2 cellular contexts compared by ENCODE assay signal in genomic region chr1:6358757-6359567, GRCh38.
TF ChIP-seq lines count a peak whose summit lies in the region.

No MANE protein-coding gene starts in this region.

TF ChIP-seq in WTC11, 78 proteins besides CTCF, POLR2A, EP300 and RAD21:
- TF ChIP-seq NFATC4 (CRISPR knock-in tag; IDR thresholded peaks at IDR 0.05), result no peak
- TF ChIP-seq NFYB (CRISPR knock-in tag; conservative IDR thresholded peaks at IDR 0.05; ENCODE audit: low read depth), result no peak
- TF ChIP-seq ZNF671 (CRISPR knock-in tag; IDR thresholded peaks at IDR 0.05), result no peak

TF ChIP-seq in H1, 55 proteins besides CTCF, POLR2A, EP300 and RAD21:
- 0 out of 2 replicates have a peak, but pooled peaks have one; percentile 59 for TF ChIP-seq RBBP5 (IDR thresholded peaks at IDR 0.05; ENCODE audit: borderline replicate concordance, low read depth, low read length)
- no peak for TF ChIP-seq ATF2 (IDR thresholded peaks at IDR 0.05; ENCODE audit: low read length)
